8 cellular contexts compared by ENCODE assay signal in genomic region chr12:103799504-103800251, GRCh38.
DNase-seq lines count a peak whose midpoint lies in the region; ATAC-seq and TF ChIP-seq lines count a peak whose summit lies in the region.

No MANE protein-coding gene starts in this region.

- no peaks in the 10 kb centered on the region for H3K27me3 ChIP-seq in mucosa of stomach (ENCODE audit: control insufficient read depth, insufficient read depth, low read length)

- H3K4me3 ChIP-seq in choroid plexus epithelial cell (ENCODE audit: low read depth, low read length) (no peak overlapping the region), mucosa of stomach (ENCODE audit: low read length) (peak overlapping the region; percentile 7)

- no peak overlapping the region for H3K9ac ChIP-seq in mucosa of stomach (ENCODE audit: low read length)

- TF ChIP-seq CTCF in choroid plexus epithelial cell (conservative IDR thresholded peaks at IDR 0.05; ENCODE audit: low read depth, low read length) (no peak), GM10266 (IDR thresholded peaks at IDR 0.05; ENCODE audit: control insufficient read depth, insufficient read depth, low read depth, missing control alignments) (no peak)

- no peaks in the 10 kb centered on the region for H3K36me3 ChIP-seq in mucosa of stomach (ENCODE audit: control insufficient read depth, insufficient read depth, low read length)

- no peaks in the 10 kb centered on the region for H3K9me3 ChIP-seq in mucosa of stomach (ENCODE audit: control insufficient read depth, low read length)

- DNase-seq in DMS153 treated with DMSO at 0.1 percent for 48 hours (lab: John Stamatoyannopoulos, UW; ENCODE audit: unreplicated experiment) (peak; percentile 91), NCI-H2171 treated with DMSO at 0.1 percent for 48 hours (lab: John Stamatoyannopoulos, UW) (peak; percentile 87), choroid plexus epithelial cell (ENCODE audit: low read depth) (peak; percentile 95), hippocampal formation (lab: John Stamatoyannopoulos, UW) (no peak), GM10266 (ENCODE audit: extremely low spot score) (no peak), inferior parietal cortex (ENCODE audit: extremely low spot score) (no peak)

- no peak for ATAC-seq in HG03571 (IDR thresholded peaks at IDR 0.05; ENCODE audit: unreplicated experiment)

- peaks cover 18% of the 10 kb centered on the region for H3K4me1 ChIP-seq in mucosa of stomach (ENCODE audit: control insufficient read depth, insufficient read depth, low read length)

Comparison
In these comparisons a context has a peak if more than half of its experiments do, and no peak if none do; other contexts are left out.
1. DNase-seq: peak in DMS153 treated with DMSO at 0.1 percent for 48 hours (single experiment), NCI-H2171 treated with DMSO at 0.1 percent for 48 hours (single experiment) and choroid plexus epithelial cell (single experiment); none in hippocampal formation (0 of 2), GM10266 (single experiment) and inferior parietal cortex (single experiment).